ENCODE assay signal across 1 cellular context in the genomic region with DNA sequence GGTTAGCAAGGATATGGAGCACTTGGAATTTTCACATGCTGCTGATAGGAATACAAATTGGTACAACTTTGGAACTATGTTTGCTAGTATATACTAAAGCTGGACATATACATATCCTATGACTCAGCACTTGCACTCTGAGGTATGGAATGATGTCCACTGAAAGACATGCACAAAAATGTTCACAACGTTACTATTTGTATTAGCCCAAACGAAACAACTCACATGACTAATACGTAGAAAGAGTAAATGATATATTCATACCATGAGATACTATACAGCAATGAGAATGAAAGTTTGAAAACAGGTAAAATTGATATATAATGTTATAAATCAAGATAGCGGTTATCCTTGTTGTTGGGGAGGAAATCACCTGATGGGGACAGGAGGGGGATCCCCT.
TF ChIP-seq lines count a peak whose summit lies in the region.

No MANE protein-coding gene starts in this region.

TF ChIP-seq in K562, 482 proteins besides CTCF, POLR2A, EP300 and RAD21:
- TF ChIP-seq, protein P1, sequence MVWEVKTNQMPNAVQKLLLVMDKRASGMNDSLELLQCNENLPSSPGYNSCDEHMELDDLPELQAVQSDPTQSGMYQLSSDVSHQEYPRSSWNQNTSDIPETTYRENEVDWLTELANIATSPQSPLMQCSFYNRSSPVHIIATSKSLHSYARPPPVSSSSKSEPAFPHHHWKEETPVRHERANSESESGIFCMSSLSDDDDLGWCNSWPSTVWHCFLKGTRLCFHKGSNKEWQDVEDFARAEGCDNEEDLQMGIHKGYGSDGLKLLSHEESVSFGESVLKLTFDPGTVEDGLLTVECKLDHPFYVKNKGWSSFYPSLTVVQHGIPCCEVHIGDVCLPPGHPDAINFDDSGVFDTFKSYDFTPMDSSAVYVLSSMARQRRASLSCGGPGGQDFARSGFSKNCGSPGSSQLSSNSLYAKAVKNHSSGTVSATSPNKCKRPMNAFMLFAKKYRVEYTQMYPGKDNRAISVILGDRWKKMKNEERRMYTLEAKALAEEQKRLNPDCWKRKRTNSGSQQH (CRISPR knock-in tag; IDR thresholded peaks at IDR 0.05): no peak
- TF ChIP-seq MTA3 (IDR thresholded peaks at IDR 0.05; ENCODE audit: borderline replicate concordance): no peak
- no peak for TF ChIP-seq XRCC5 (IDR thresholded peaks at IDR 0.05; ENCODE audit: low read depth, low read length)
- TF ChIP-seq HNRNPLL (IDR thresholded peaks at IDR 0.05; ENCODE audit: low read depth, low read length, poor library complexity, severe bottlenecking): no peak
- TF ChIP-seq TFAM (CRISPR knock-in tag; conservative IDR thresholded peaks at IDR 0.05): no peak
- no peak for TF ChIP-seq SAFB2 (IDR thresholded peaks at IDR 0.05; ENCODE audit: borderline replicate concordance, low read depth, low read length, severe bottlenecking)
- TF ChIP-seq MED1 (CRISPR knock-in tag; IDR thresholded peaks at IDR 0.05; ENCODE audit: borderline replicate concordance): no peak
- TF ChIP-seq, protein P2, sequence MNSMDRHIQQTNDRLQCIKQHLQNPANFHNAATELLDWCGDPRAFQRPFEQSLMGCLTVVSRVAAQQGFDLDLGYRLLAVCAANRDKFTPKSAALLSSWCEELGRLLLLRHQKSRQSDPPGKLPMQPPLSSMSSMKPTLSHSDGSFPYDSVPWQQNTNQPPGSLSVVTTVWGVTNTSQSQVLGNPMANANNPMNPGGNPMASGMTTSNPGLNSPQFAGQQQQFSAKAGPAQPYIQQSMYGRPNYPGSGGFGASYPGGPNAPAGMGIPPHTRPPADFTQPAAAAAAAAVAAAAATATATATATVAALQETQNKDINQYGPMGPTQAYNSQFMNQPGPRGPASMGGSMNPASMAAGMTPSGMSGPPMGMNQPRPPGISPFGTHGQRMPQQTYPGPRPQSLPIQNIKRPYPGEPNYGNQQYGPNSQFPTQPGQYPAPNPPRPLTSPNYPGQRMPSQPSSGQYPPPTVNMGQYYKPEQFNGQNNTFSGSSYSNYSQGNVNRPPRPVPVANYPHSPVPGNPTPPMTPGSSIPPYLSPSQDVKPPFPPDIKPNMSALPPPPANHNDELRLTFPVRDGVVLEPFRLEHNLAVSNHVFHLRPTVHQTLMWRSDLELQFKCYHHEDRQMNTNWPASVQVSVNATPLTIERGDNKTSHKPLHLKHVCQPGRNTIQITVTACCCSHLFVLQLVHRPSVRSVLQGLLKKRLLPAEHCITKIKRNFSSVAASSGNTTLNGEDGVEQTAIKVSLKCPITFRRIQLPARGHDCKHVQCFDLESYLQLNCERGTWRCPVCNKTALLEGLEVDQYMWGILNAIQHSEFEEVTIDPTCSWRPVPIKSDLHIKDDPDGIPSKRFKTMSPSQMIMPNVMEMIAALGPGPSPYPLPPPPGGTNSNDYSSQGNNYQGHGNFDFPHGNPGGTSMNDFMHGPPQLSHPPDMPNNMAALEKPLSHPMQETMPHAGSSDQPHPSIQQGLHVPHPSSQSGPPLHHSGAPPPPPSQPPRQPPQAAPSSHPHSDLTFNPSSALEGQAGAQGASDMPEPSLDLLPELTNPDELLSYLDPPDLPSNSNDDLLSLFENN (IDR thresholded peaks at IDR 0.05; ENCODE audit: low read depth in 2 of 2, low read length in 2 of 2): no peak
- no peak for TF ChIP-seq SMC3 (conservative IDR thresholded peaks at IDR 0.05; ENCODE audit: insufficient read depth, low read depth, low read length)
- peak; percentile 61 for TF ChIP-seq MAFG (tag; conservative IDR thresholded peaks at IDR 0.05)
- no peak for TF ChIP-seq ELF2 (CRISPR knock-in tag; IDR thresholded peaks at IDR 0.05)
- TF ChIP-seq MAFK (IDR thresholded peaks at IDR 0.05; ENCODE audit: low read length): peak; percentile 48; the same call in 1 of the 2 replicates
- no peak for TF ChIP-seq HDAC1 (IDR thresholded peaks at IDR 0.05)
- no peak for TF ChIP-seq ZNF274 (IDR thresholded peaks at IDR 0.05; ENCODE audit: borderline replicate concordance, low read depth, low read length)
- 0 out of 2 replicates have a peak, but pooled peaks have one; percentile 30 for TF ChIP-seq NFE2L1 (tag; IDR thresholded peaks at IDR 0.05; ENCODE audit: borderline replicate concordance, low read depth)
- peak; percentile 50 for TF ChIP-seq MAFF (IDR thresholded peaks at IDR 0.05; ENCODE audit: low read length)
- no peak for TF ChIP-seq YY1 (IDR thresholded peaks at IDR 0.05; ENCODE audit: borderline replicate concordance in 1 of 3, control insufficient read depth in 1 of 3, extremely low read depth in 1 of 3, insufficient read depth in 3 of 3, insufficient read length in 1 of 3, insufficient replicate concordance in 2 of 3, low read depth in 1 of 3, low read length in 2 of 3)
- TF ChIP-seq ZNF316 (IDR thresholded peaks at IDR 0.05): peak; percentile 82
- no peak for TF ChIP-seq ZNF589 (CRISPR knock-in tag; IDR thresholded peaks at IDR 0.05; ENCODE audit: low read depth)
- no peak for TF ChIP-seq CREB1 (IDR thresholded peaks at IDR 0.05)
- TF ChIP-seq CREB1 (CRISPR knock-in tag; IDR thresholded peaks at IDR 0.05): no peak
- TF ChIP-seq EWSR1 (IDR thresholded peaks at IDR 0.05; ENCODE audit: borderline replicate concordance, low read depth, partially characterized antibody): no peak
- TF ChIP-seq MTA2 (IDR thresholded peaks at IDR 0.05; ENCODE audit: low read depth): no peak
- TF ChIP-seq ZNF699 (CRISPR knock-in tag; IDR thresholded peaks at IDR 0.05; ENCODE audit: insufficient replicate concordance): no peak
- TF ChIP-seq HMG20B (CRISPR knock-in tag; IDR thresholded peaks at IDR 0.05): no peak
- TF ChIP-seq, protein P3, sequence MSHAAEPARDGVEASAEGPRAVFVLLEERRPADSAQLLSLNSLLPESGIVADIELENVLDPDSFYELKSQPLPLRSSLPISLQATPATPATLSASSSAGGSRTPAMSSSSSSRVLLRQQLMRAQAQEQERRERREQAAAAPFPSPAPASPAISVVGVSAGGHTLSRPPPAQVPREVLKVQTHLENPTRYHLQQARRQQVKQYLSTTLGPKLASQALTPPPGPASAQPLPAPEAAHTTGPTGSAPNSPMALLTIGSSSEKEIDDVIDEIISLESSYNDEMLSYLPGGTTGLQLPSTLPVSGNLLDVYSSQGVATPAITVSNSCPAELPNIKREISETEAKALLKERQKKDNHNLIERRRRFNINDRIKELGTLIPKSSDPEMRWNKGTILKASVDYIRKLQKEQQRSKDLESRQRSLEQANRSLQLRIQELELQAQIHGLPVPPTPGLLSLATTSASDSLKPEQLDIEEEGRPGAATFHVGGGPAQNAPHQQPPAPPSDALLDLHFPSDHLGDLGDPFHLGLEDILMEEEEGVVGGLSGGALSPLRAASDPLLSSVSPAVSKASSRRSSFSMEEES (CRISPR knock-in tag; IDR thresholded peaks at IDR 0.05): no peak
- TF ChIP-seq NFE2 (IDR thresholded peaks at IDR 0.05; ENCODE audit: low read depth): peak; percentile 75
- TF ChIP-seq, protein P4, sequence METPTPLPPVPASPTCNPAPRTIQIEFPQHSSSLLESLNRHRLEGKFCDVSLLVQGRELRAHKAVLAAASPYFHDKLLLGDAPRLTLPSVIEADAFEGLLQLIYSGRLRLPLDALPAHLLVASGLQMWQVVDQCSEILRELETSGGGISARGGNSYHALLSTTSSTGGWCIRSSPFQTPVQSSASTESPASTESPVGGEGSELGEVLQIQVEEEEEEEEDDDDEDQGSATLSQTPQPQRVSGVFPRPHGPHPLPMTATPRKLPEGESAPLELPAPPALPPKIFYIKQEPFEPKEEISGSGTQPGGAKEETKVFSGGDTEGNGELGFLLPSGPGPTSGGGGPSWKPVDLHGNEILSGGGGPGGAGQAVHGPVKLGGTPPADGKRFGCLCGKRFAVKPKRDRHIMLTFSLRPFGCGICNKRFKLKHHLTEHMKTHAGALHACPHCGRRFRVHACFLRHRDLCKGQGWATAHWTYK (CRISPR knock-in tag; IDR thresholded peaks at IDR 0.05): no peak
- TF ChIP-seq C11orf30 (IDR thresholded peaks at IDR 0.05; ENCODE audit: low read depth): peak; percentile 77
- TF ChIP-seq E2F3 (CRISPR knock-in tag; IDR thresholded peaks at IDR 0.05): no peak
- TF ChIP-seq SUPT5H (IDR thresholded peaks at IDR 0.05): no peak
TF ChIP-seq in K562: peak in this region for 7.
